In the genomic region with DNA sequence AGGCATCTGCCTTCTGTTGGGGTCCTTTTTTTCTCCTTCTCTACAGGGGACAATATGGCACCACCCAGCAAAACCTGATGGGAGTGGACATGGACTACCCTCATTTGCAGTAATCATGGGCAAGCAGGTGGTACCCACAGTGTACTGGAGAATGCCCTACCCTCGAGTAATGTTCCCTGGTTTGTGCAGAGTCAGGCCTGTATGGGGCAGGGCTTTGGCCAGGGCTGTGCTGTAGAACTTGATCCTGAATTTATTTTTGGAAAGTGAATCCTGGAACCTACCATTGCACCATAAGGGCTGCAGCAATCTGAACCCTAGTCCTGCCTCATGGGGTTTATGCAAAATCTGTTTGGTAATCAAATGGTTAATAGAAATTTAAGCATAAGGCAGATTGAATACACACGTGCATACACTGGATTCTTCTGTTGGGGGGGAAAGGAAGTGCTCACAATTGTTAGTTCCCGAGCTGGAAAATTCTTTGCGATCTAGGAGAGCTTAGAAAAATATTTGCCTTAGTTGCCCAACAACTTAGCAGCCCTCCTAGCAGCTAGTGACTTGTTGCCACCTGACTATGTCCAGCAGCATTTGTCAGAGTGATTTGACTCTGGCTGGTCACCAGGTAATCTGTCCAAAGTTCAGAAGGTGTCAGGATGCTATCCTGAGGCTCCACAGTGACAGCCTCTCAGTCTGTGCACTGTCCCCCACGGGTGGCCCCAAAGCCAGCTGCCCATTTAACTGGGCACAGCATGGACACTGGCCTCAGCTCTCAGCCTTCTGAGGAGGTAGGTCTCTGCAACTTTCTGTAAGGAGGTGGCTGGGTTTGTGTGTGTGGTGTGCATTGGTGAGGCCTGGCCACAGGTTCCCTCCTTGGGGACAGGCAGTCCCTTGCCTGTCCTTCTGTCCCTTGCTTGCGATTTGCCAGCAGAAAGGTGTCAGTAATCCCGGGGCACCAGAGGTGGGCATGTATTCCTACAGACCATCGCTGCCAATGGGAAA, we compare ENCODE assay signal across 1 cellular context.
TF ChIP-seq lines count a peak whose summit lies in the region.

No MANE protein-coding gene starts in this region.

TF ChIP-seq in HepG2, 621 proteins besides CTCF, POLR2A, EP300 and RAD21 (continued from another document and continues in another):
- TF ChIP-seq, protein P1, sequence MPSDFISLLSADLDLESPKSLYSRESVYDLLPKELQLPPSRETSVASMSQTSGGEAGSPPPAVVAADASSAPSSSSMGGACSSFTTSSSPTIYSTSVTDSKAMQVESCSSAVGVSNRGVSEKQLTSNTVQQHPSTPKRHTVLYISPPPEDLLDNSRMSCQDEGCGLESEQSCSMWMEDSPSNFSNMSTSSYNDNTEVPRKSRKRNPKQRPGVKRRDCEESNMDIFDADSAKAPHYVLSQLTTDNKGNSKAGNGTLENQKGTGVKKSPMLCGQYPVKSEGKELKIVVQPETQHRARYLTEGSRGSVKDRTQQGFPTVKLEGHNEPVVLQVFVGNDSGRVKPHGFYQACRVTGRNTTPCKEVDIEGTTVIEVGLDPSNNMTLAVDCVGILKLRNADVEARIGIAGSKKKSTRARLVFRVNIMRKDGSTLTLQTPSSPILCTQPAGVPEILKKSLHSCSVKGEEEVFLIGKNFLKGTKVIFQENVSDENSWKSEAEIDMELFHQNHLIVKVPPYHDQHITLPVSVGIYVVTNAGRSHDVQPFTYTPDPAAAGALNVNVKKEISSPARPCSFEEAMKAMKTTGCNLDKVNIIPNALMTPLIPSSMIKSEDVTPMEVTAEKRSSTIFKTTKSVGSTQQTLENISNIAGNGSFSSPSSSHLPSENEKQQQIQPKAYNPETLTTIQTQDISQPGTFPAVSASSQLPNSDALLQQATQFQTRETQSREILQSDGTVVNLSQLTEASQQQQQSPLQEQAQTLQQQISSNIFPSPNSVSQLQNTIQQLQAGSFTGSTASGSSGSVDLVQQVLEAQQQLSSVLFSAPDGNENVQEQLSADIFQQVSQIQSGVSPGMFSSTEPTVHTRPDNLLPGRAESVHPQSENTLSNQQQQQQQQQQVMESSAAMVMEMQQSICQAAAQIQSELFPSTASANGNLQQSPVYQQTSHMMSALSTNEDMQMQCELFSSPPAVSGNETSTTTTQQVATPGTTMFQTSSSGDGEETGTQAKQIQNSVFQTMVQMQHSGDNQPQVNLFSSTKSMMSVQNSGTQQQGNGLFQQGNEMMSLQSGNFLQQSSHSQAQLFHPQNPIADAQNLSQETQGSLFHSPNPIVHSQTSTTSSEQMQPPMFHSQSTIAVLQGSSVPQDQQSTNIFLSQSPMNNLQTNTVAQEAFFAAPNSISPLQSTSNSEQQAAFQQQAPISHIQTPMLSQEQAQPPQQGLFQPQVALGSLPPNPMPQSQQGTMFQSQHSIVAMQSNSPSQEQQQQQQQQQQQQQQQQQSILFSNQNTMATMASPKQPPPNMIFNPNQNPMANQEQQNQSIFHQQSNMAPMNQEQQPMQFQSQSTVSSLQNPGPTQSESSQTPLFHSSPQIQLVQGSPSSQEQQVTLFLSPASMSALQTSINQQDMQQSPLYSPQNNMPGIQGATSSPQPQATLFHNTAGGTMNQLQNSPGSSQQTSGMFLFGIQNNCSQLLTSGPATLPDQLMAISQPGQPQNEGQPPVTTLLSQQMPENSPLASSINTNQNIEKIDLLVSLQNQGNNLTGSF (CRISPR knock-in tag; IDR thresholded peaks at IDR 0.05), result no peak
- TF ChIP-seq RBFOX2 (IDR thresholded peaks at IDR 0.05; ENCODE audit: low read depth, low read length) (no peak; the same call in 1 of the 2 replicates), ZNF850 (CRISPR knock-in tag; conservative IDR thresholded peaks at IDR 0.05) (0 out of 2 replicates have a peak, but pooled peaks have one; percentile 56), ZSCAN9 (CRISPR knock-in tag; IDR thresholded peaks at IDR 0.05; ENCODE audit: borderline replicate concordance) (peak; percentile 62; the same call in 1 of the 2 replicates), CBX5 (CRISPR knock-in tag; IDR thresholded peaks at IDR 0.05; ENCODE audit: borderline replicate concordance) (peak; percentile 77; the same call in 1 of the 2 replicates), ZNF160 (CRISPR knock-in tag; IDR thresholded peaks at IDR 0.05) (no peak), ZNF883 (CRISPR knock-in tag; IDR thresholded peaks at IDR 0.05; ENCODE audit: not compliant biosample characterization) (no peak), XBP1 (CRISPR knock-in tag; IDR thresholded peaks at IDR 0.05) (peak; percentile 65; the same call in 1 of the 2 replicates), GABPB1 (CRISPR knock-in tag; IDR thresholded peaks at IDR 0.05) (peak; percentile 41; the same call in 1 of the 2 replicates), ZNF644 (CRISPR knock-in tag; IDR thresholded peaks at IDR 0.05; ENCODE audit: low read depth) (peak; percentile 76), POLR2AphosphoS5 (IDR thresholded peaks at IDR 0.05; ENCODE audit: low read depth, low read length) (peak; percentile 58), TOE1 (CRISPR knock-in tag; IDR thresholded peaks at IDR 0.05) (0 out of 2 replicates have a peak, but pooled peaks have one; percentile 74), ZNF562 (CRISPR knock-in tag; IDR thresholded peaks at IDR 0.05; ENCODE audit: borderline replicate concordance) (no peak), NFYC (CRISPR knock-in tag; IDR thresholded peaks at IDR 0.05) (0 out of 2 replicates have a peak, but pooled peaks have one; percentile 24), ZNF205 (CRISPR knock-in tag; IDR thresholded peaks at IDR 0.05) (no peak), HIVEP1 (CRISPR knock-in tag; IDR thresholded peaks at IDR 0.05) (no peak), TSC22D2 (CRISPR knock-in tag; IDR thresholded peaks at IDR 0.05; ENCODE audit: borderline replicate concordance) (peak; percentile 78; the same call in 1 of the 2 replicates), ZNF75D (CRISPR knock-in tag; IDR thresholded peaks at IDR 0.05; ENCODE audit: borderline replicate concordance) (no peak), AKAP8 (CRISPR knock-in tag; IDR thresholded peaks at IDR 0.05) (no peak), TAF1 (CRISPR knock-in tag; IDR thresholded peaks at IDR 0.05) (peak; percentile 77), ZNF17 (CRISPR knock-in tag; IDR thresholded peaks at IDR 0.05) (no peak)
- TF ChIP-seq, protein P2, sequence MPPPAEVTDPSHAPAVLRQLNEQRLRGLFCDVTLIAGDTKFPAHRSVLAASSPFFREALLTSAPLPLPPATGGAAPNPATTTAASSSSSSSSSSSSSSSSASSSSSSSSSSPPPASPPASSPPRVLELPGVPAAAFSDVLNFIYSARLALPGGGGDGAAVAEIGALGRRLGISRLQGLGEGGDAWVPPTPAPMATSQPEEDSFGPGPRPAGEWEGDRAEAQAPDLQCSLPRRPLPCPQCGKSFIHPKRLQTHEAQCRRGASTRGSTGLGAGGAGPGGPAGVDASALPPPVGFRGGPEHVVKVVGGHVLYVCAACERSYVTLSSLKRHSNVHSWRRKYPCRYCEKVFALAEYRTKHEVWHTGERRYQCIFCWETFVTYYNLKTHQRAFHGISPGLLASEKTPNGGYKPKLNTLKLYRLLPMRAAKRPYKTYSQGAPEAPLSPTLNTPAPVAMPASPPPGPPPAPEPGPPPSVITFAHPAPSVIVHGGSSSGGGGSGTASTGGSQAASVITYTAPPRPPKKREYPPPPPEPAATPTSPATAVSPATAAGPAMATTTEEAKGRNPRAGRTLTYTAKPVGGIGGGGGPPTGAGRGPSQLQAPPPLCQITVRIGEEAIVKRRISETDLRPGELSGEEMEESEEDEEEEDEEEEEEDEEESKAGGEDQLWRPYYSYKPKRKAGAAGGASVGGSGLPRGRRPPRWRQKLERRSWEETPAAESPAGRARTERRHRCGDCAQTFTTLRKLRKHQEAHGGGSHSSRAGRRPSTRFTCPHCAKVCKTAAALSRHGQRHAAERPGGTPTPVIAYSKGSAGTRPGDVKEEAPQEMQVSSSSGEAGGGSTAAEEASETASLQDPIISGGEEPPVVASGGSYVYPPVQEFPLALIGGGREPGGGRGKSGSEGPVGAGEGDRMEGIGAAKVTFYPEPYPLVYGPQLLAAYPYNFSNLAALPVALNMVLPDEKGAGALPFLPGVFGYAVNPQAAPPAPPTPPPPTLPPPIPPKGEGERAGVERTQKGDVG (CRISPR knock-in tag; IDR thresholded peaks at IDR 0.05; ENCODE audit: borderline replicate concordance), result 0 out of 2 replicates have a peak, but pooled peaks have one; percentile 21
- TF ChIP-seq, protein P3, sequence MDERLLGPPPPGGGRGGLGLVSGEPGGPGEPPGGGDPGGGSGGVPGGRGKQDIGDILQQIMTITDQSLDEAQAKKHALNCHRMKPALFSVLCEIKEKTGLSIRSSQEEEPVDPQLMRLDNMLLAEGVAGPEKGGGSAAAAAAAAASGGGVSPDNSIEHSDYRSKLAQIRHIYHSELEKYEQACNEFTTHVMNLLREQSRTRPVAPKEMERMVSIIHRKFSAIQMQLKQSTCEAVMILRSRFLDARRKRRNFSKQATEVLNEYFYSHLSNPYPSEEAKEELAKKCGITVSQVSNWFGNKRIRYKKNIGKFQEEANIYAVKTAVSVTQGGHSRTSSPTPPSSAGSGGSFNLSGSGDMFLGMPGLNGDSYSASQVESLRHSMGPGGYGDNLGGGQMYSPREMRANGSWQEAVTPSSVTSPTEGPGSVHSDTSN (CRISPR knock-in tag; IDR thresholded peaks at IDR 0.05), result no peak
- TF ChIP-seq, protein P4, sequence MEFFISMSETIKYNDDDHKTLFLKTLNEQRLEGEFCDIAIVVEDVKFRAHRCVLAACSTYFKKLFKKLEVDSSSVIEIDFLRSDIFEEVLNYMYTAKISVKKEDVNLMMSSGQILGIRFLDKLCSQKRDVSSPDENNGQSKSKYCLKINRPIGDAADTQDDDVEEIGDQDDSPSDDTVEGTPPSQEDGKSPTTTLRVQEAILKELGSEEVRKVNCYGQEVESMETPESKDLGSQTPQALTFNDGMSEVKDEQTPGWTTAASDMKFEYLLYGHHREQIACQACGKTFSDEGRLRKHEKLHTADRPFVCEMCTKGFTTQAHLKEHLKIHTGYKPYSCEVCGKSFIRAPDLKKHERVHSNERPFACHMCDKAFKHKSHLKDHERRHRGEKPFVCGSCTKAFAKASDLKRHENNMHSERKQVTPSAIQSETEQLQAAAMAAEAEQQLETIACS (CRISPR knock-in tag; IDR thresholded peaks at IDR 0.05), result no peak
- TF ChIP-seq, protein P5, sequence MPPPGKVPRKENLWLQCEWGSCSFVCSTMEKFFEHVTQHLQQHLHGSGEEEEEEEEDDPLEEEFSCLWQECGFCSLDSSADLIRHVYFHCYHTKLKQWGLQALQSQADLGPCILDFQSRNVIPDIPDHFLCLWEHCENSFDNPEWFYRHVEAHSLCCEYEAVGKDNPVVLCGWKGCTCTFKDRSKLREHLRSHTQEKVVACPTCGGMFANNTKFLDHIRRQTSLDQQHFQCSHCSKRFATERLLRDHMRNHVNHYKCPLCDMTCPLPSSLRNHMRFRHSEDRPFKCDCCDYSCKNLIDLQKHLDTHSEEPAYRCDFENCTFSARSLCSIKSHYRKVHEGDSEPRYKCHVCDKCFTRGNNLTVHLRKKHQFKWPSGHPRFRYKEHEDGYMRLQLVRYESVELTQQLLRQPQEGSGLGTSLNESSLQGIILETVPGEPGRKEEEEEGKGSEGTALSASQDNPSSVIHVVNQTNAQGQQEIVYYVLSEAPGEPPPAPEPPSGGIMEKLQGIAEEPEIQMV (CRISPR knock-in tag; IDR thresholded peaks at IDR 0.05; ENCODE audit: low read depth), result no peak
- TF ChIP-seq, protein P6, sequence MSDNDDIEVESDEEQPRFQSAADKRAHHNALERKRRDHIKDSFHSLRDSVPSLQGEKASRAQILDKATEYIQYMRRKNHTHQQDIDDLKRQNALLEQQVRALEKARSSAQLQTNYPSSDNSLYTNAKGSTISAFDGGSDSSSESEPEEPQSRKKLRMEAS (IDR thresholded peaks at IDR 0.05), result peak; percentile 51; the same call in 1 of the 2 replicates
- TF ChIP-seq, protein P7, sequence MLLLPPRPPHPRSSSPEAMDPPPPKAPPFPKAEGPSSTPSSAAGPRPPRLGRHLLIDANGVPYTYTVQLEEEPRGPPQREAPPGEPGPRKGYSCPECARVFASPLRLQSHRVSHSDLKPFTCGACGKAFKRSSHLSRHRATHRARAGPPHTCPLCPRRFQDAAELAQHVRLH (CRISPR knock-in tag; IDR thresholded peaks at IDR 0.05; ENCODE audit: borderline replicate concordance, low read depth), result no peak
- TF ChIP-seq, protein P8, sequence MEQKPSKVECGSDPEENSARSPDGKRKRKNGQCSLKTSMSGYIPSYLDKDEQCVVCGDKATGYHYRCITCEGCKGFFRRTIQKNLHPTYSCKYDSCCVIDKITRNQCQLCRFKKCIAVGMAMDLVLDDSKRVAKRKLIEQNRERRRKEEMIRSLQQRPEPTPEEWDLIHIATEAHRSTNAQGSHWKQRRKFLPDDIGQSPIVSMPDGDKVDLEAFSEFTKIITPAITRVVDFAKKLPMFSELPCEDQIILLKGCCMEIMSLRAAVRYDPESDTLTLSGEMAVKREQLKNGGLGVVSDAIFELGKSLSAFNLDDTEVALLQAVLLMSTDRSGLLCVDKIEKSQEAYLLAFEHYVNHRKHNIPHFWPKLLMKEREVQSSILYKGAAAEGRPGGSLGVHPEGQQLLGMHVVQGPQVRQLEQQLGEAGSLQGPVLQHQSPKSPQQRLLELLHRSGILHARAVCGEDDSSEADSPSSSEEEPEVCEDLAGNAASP (CRISPR knock-in tag; IDR thresholded peaks at IDR 0.05; ENCODE audit: borderline replicate concordance), result peak; percentile 26; the same call in 1 of the 2 replicates
- TF ChIP-seq, protein P9, sequence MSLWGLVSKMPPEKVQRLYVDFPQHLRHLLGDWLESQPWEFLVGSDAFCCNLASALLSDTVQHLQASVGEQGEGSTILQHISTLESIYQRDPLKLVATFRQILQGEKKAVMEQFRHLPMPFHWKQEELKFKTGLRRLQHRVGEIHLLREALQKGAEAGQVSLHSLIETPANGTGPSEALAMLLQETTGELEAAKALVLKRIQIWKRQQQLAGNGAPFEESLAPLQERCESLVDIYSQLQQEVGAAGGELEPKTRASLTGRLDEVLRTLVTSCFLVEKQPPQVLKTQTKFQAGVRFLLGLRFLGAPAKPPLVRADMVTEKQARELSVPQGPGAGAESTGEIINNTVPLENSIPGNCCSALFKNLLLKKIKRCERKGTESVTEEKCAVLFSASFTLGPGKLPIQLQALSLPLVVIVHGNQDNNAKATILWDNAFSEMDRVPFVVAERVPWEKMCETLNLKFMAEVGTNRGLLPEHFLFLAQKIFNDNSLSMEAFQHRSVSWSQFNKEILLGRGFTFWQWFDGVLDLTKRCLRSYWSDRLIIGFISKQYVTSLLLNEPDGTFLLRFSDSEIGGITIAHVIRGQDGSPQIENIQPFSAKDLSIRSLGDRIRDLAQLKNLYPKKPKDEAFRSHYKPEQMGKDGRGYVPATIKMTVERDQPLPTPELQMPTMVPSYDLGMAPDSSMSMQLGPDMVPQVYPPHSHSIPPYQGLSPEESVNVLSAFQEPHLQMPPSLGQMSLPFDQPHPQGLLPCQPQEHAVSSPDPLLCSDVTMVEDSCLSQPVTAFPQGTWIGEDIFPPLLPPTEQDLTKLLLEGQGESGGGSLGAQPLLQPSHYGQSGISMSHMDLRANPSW (CRISPR knock-in tag; IDR thresholded peaks at IDR 0.05; ENCODE audit: borderline replicate concordance), result peak; percentile 61; the same call in 1 of the 2 replicates
